8 cellular contexts compared by ENCODE assay signal in genomic region chr5:9653811-9654210, GRCh38. TPM values are rescaled to one million over a fixed set of nuclear protein-coding genes. Genes with fewer than 3 reads are reported as not detected.
DNase-seq lines count a peak whose midpoint lies in the region; ATAC-seq and TF ChIP-seq lines count a peak whose summit lies in the region.

No MANE protein-coding gene starts in this region.

- peak overlapping the region; percentile 87 for H3K27ac ChIP-seq in cardiac muscle cell

- DNase-seq in ELR (ENCODE audit: low read depth) = peak; percentile 85
- peak; percentile 78 for DNase-seq in HT1080 (ENCODE audit: low read depth)
- DNase-seq in cardiac muscle cell (ENCODE audit: low read depth in 1 of 2, low spot score in 1 of 2) = peak; percentile 78 to 92
- DNase-seq in stimulated activated CD4-positive, alpha-beta T cell treated with anti-CD3 and anti-CD28 coated beads, Interleukin-2, amount 100 ng/mL, for 24 hours = no peak
- DNase-seq in stimulated activated CD4-positive, alpha-beta T cell treated with anti-CD3 and anti-CD28 coated beads, Interleukin-4, amount 100 ng/mL, for 4 hours = no peak
- DNase-seq in activated CD8-positive, alpha-beta memory T cell treated with anti-CD3 and anti-CD28 coated beads, Interleukin-2, amount 50 U/mL, for 4 hours = no peak

- TF ChIP-seq CTCF in cardiac muscle cell (IDR thresholded peaks at IDR 0.05; ENCODE audit: low read depth, low read length) = no peak

- H3K27me3 ChIP-seq in cardiac muscle cell = no peaks in the 10 kb centered on the region

- peaks cover 12% of the 10 kb centered on the region for H3K4me1 ChIP-seq in cardiac muscle cell (ENCODE audit: low read depth)

- H3K4me3 ChIP-seq in cardiac muscle cell = no peak overlapping the region

- no peaks in the 10 kb centered on the region for H3K9me3 ChIP-seq in cardiac muscle cell (ENCODE audit: low read depth)

- ATAC-seq in GM21576 (IDR thresholded peaks at IDR 0.05; ENCODE audit: unreplicated experiment) (peak; percentile 83), GM21526 (IDR thresholded peaks at IDR 0.05; ENCODE audit: low FRiP score, unreplicated experiment) (no peak)

- H3K36me3 ChIP-seq in cardiac muscle cell = no peaks in the 10 kb centered on the region

RNA-seq across cellular contexts. Expression of gene TAS2R1, which starts 23.7 kb away (rescaled TPM):
- total RNA-seq in HT1080 (2014; rRNA removed; shearing (Covaris generic)) = not detected in 2 replicates
- not detected in 2 replicates for polyA plus RNA-seq in HT1080 (2015; cell fraction: cytosol; rRNA removed)
- not detected in 2 replicates for polyA plus RNA-seq in HT1080 (2015; cell fraction: nucleus; rRNA removed)
- not detected in 2 replicates for total RNA-seq in cardiac muscle cell
- polyA plus RNA-seq in cardiac muscle cell = not detected in 2 replicates

Comparison
In these comparisons a context has a peak if more than half of its experiments do, and no peak if none do; other contexts are left out.
1. DNase-seq: peak in ELR (single experiment), HT1080 (single experiment) and cardiac muscle cell (2 of 2); none in stimulated activated CD4-positive, alpha-beta T cell treated with anti-CD3 and anti-CD28 coated beads, Interleukin-2, amount 100 ng/mL, for 24 hours (0 of 2), stimulated activated CD4-positive, alpha-beta T cell treated with anti-CD3 and anti-CD28 coated beads, Interleukin-4, amount 100 ng/mL, for 4 hours (0 of 2) and activated CD8-positive, alpha-beta memory T cell treated with anti-CD3 and anti-CD28 coated beads, Interleukin-2, amount 50 U/mL, for 4 hours (single experiment).